In the genomic region with DNA sequence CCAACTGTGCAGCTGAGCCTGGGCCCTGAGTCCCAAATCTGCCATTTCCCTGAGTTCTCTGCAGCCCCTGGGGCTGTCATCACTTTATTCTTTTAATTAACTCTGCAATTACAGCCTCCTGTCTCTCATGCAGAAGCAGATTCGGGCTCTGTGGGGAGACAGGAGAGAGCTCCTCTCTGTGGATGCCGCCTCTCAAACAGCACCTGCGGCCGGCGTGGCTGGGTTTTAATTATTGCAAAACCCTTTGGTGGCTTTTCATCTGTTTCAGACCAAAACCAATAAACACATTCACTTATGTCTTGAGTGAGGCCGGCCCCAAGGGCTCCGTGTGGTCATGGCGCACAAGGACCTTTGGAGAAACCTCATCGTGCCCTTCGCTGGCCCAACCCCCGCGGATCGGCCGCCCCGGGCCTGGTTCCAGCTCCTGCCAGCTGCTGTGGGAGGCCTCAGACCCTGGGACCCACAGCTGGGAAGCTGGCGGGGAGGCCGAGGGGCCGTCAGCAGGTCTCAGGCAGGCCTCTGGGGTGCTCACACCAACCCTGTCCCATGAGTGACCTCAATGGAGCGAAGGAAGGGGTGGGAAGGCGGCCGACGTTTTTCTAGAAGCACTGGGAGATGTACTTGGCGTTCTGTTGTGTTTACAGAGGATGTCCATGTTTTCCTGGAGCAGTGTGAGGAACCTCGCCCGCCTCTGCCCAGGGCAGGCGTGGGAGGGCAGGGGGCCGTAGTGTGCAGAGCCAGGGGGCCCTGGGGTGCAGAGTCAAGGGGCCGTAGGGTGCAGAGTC, we compare ENCODE assay signal across 1 cellular context.
TF ChIP-seq lines count a peak whose summit lies in the region.

No MANE protein-coding gene starts in this region.

TF ChIP-seq in H1, 55 proteins besides CTCF, POLR2A, EP300 and RAD21:
- TF ChIP-seq RNF2 (IDR thresholded peaks at IDR 0.05; ENCODE audit: borderline replicate concordance, low read depth, low read length, missing control alignments, poor library complexity, severe bottlenecking) (no peak), EGR1 (IDR thresholded peaks at IDR 0.05; ENCODE audit: borderline replicate concordance, low read depth, low read length) (no peak), GABPA (IDR thresholded peaks at IDR 0.05; ENCODE audit: borderline replicate concordance, insufficient read depth, low read length) (no peak), SP1 (IDR thresholded peaks at IDR 0.05; ENCODE audit: low read depth, low read length) (no peak), SIX5 (IDR thresholded peaks at IDR 0.05; ENCODE audit: low read depth, low read length) (no peak), CTBP2 (IDR thresholded peaks at IDR 0.05; ENCODE audit: borderline replicate concordance, insufficient read depth, insufficient read length, low read length) (no peak)
- TF ChIP-seq, protein P1, sequence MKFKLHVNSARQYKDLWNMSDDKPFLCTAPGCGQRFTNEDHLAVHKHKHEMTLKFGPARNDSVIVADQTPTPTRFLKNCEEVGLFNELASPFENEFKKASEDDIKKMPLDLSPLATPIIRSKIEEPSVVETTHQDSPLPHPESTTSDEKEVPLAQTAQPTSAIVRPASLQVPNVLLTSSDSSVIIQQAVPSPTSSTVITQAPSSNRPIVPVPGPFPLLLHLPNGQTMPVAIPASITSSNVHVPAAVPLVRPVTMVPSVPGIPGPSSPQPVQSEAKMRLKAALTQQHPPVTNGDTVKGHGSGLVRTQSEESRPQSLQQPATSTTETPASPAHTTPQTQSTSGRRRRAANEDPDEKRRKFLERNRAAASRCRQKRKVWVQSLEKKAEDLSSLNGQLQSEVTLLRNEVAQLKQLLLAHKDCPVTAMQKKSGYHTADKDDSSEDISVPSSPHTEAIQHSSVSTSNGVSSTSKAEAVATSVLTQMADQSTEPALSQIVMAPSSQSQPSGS (IDR thresholded peaks at IDR 0.05; ENCODE audit: low read length) = no peak
